1 cellular context compared by ENCODE assay signal in genomic region chr1:108141604-108142003, GRCh38.
TF ChIP-seq lines count a peak whose summit lies in the region.

No MANE protein-coding gene starts in this region.

TF ChIP-seq in IMR-90, 13 proteins besides CTCF, POLR2A, EP300 and RAD21 (continued from another document):
- TF ChIP-seq ELK1 (IDR thresholded peaks at IDR 0.05; ENCODE audit: borderline replicate concordance, low read depth, low read length) (no peak), BHLHE40 (IDR thresholded peaks at IDR 0.05; ENCODE audit: low read depth, low read length) (no peak), MXI1 (IDR thresholded peaks at IDR 0.05; ENCODE audit: borderline replicate concordance, low read depth, low read length) (no peak), USF2 (IDR thresholded peaks at IDR 0.05; ENCODE audit: low read depth, low read length) (no peak), SMC3 (IDR thresholded peaks at IDR 0.05; ENCODE audit: low read depth, low read length) (no peak), NFE2L2 (IDR thresholded peaks at IDR 0.05; ENCODE audit: low read depth, low read length) (no peak), FOS (IDR thresholded peaks at IDR 0.05; ENCODE audit: low read depth, low read length) (0 out of 2 replicates have a peak, but pooled peaks have one; percentile 13), RCOR1 (IDR thresholded peaks at IDR 0.05; ENCODE audit: insufficient replicate concordance, low read length) (no peak)
